Comparison of ENCODE assay signal across 16 cellular contexts in the genomic region with DNA sequence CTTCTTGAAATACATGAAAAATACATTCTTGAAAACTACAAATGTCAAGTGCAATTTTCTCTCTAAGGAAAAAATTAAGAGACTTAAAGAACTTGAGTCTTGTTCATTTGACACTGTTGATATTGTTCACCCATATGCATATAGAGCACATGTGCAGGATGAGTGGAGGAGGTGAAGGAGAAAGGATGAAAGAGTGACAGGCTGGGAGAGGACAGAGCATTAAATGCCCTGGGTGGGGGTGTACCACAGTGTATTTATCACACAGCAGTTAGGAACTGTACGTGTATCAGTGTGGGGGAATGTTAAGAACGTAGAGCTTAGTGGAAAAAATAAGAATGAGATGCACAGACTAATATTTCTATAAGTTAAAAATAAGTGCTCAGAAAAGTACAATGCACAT.
DNase-seq lines count a peak whose midpoint lies in the region; ATAC-seq and TF ChIP-seq lines count a peak whose summit lies in the region.
"Had no signal": no experiment of that assay in that cellular context is flagged by ENCODE, and none has a peak within 500 bp of the region (broad histone marks: within the 10 kb centered on the region; RNA-seq: fewer than 3 reads in every experiment).

No MANE protein-coding gene starts in this region.

- H2AFZ ChIP-seq in DND-41 (ENCODE audit: low read depth, low read length), result no peak overlapping the region
- H2AFZ ChIP-seq in OCI-LY1 (ENCODE audit: low read length), result no peak overlapping the region

- H3K4me2 ChIP-seq in DND-41 (ENCODE audit: insufficient read depth, low read length), result peak overlapping the region; percentile 14; the same call in 1 of the 2 replicates
- peak overlapping the region; percentile 59 for H3K4me2 ChIP-seq in OCI-LY1 (ENCODE audit: low read length)

- H3K9ac ChIP-seq in DND-41 (ENCODE audit: low read depth, low read length), result 0 out of 2 replicates have a peak overlapping the region, but pooled peaks have one; percentile 9
- H3K9ac ChIP-seq in OCI-LY1 (ENCODE audit: low read length), result peak overlapping the region; percentile 70

- H3K9me3 Mint-ChIP-seq in nephron progenitor cell, result no peaks in the 10 kb centered on the region

- H3K36me3 ChIP-seq in DND-41 (ENCODE audit: insufficient read depth, low read length) (no peaks in the 10 kb centered on the region; the same call in 1 of the 2 replicates), OCI-LY1 (ENCODE audit: insufficient read depth, low read length) (no peaks in the 10 kb centered on the region)

- H3K4me1 Mint-ChIP-seq in nephron progenitor cell, result peaks cover 78% of the 10 kb centered on the region
- H3K4me1 Mint-ChIP-seq: B cell had no signal

- peaks cover 26% of the 10 kb centered on the region for H3K36me3 Mint-ChIP-seq in nephron progenitor cell (ENCODE audit: low read depth)
- H3K36me3 Mint-ChIP-seq: activated naive CD8-positive, alpha-beta T cell had no signal

- DNase-seq in DND-41, result no peak
- DNase-seq in nephron progenitor cell, result no peak
- DNase-seq in DMS53 treated with DMSO at 0.1 percent for 48 hours (lab: John Stamatoyannopoulos, UW; ENCODE audit: unreplicated experiment), result no peak
- no peak for DNase-seq in NCI-H2196 treated with DMSO at 0.1 percent for 48 hours (lab: John Stamatoyannopoulos, UW; ENCODE audit: unreplicated experiment)
- DNase-seq: activated CD4-positive, CD25-positive, alpha-beta regulatory T cell; central memory CD4-positive, alpha-beta T cell; foreskin keratinocyte; GOT3; NCI-H526 had no signal

- H3K4me1 ChIP-seq in DND-41 (ENCODE audit: insufficient read depth, low read length) (peaks cover 24% of the 10 kb centered on the region), OCI-LY1 (ENCODE audit: insufficient read depth, low read length, severe bottlenecking) (peaks cover 98% of the 10 kb centered on the region)

- H4K20me1 ChIP-seq in DND-41 (ENCODE audit: insufficient read depth, low read length) (peaks cover 80% of the 10 kb centered on the region), OCI-LY1 (ENCODE audit: insufficient read depth, low read length) (no peaks in the 10 kb centered on the region)

- no peaks in the 10 kb centered on the region for H3K9me2 ChIP-seq in OCI-LY1 (ENCODE audit: low read depth, low read length)

- no peaks in the 10 kb centered on the region for H3K27me3 Mint-ChIP-seq in nephron progenitor cell (ENCODE audit: low read depth, poor library complexity)
- H3K27me3 Mint-ChIP-seq: activated naive CD8-positive, alpha-beta T cell had no signal

- H3K79me2 ChIP-seq in DND-41 (ENCODE audit: insufficient read depth, low read length), result peaks cover 36% of the 10 kb centered on the region
- H3K79me2 ChIP-seq in OCI-LY1 (ENCODE audit: insufficient read depth, low read length), result no peaks in the 10 kb centered on the region

- no peak for TF ChIP-seq CTCF in DND-41 (IDR thresholded peaks at IDR 0.05; ENCODE audit: borderline replicate concordance, extremely low read depth, low read length, poor library complexity, severe bottlenecking)
- no peak for TF ChIP-seq CTCF in OCI-LY1 (IDR thresholded peaks at IDR 0.05; ENCODE audit: low read length)
- no peak for TF ChIP-seq CTCF in nephron progenitor cell (IDR thresholded peaks at IDR 0.05)

- H3K9me3 ChIP-seq in DND-41 (ENCODE audit: insufficient read depth, low read length, severe bottlenecking) (no peaks in the 10 kb centered on the region), OCI-LY1 (ENCODE audit: low read length) (no peaks in the 10 kb centered on the region)

- H3K27ac ChIP-seq in DND-41 (ENCODE audit: low read length) (peak overlapping the region; percentile 63), OCI-LY1 (ENCODE audit: low read depth, low read length, poor library complexity, severe bottlenecking) (peak overlapping the region; percentile 98), cingulate gyrus (ENCODE audit: low read depth, low read length) (peak overlapping the region; percentile 86)
- H3K27ac ChIP-seq: foreskin keratinocyte had no signal

- H3K4me3 ChIP-seq in DND-41 (ENCODE audit: low read depth in 1 of 2, low read length in 2 of 2) (no peak overlapping the region), OCI-LY1 (ENCODE audit: low read depth, low read length, poor library complexity, severe bottlenecking) (peak overlapping the region; percentile 38)

- H3F3A ChIP-seq in OCI-LY1 (ENCODE audit: insufficient read depth, low read length), result peaks cover 5% of the 10 kb centered on the region; the same call in 1 of the 2 replicates

- H3K4me3 Mint-ChIP-seq in nephron progenitor cell, result peak overlapping the region; percentile 19
- H3K4me3 Mint-ChIP-seq: activated naive CD8-positive, alpha-beta T cell; B cell had no signal

- 0 out of 3 replicates have a peak, but pooled peaks have one; percentile 35 for ATAC-seq in DND-41 (ENCODE audit: insufficient read depth, low read depth)
- no peak for ATAC-seq in HG03025 (IDR thresholded peaks at IDR 0.05; ENCODE audit: low FRiP score, unreplicated experiment)
- ATAC-seq in GM21786 (IDR thresholded peaks at IDR 0.05; ENCODE audit: unreplicated experiment), result no peak
- ATAC-seq: foreskin keratinocyte, Panc1 had no signal

- H3K27me3 ChIP-seq in DND-41 (ENCODE audit: insufficient read depth, low read length, poor library complexity) (no peaks in the 10 kb centered on the region), OCI-LY1 (ENCODE audit: insufficient read depth, low read length) (no peaks in the 10 kb centered on the region)
- H3K27me3 ChIP-seq: foreskin keratinocyte had no signal

- peak overlapping the region; percentile 58 for H3K27ac Mint-ChIP-seq in nephron progenitor cell
- H3K27ac Mint-ChIP-seq: B cell had no signal
